18 cellular contexts compared by ENCODE assay signal in the genomic region with DNA sequence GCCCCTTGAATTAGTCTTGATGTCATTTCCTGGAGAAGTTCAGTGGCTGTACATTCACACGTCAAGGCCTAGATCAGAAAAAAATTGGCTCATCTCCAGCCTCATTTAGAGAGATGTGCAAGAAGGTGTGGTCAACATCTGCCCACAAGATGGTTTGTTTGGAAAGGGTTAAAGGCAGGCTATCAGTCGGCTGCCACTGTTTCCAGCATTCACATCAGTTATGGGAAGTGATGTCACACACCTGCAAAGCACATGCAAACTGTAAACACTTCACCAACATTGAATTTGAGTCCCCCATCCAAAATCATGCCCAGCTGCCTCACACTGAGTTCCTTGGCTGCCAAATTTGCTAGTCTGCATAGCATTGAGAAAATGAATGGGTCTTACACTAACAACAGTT.
"Had no signal": no experiment of that assay in that cellular context is flagged by ENCODE, and none has a peak within 500 bp of the region (broad histone marks: within the 10 kb centered on the region; RNA-seq: fewer than 3 reads in every experiment).

No MANE protein-coding gene starts in this region.

- H3K4me3 Mint-ChIP-seq: activated naive CD8-positive, alpha-beta T cell treated with anti-CD3 and anti-CD28 coated beads for 36 hours; activated T-cell treated with anti-CD3 and anti-CD28 coated beads, Interleukin-2, amount 50 U/mL, for 4 hours; memory B cell; nephron; stimulated activated effector memory CD8-positive, alpha-beta T cell treated with anti-CD3 and anti-CD28 coated beads, Interleukin-12 subunit alpha, Interleukin-12 subunit beta, amount 100 ng/mL, for 72 hours had no signal

- H2AFZ ChIP-seq: hepatocyte had no signal

- H3K27ac ChIP-seq: brain microvascular endothelial cell, hepatocyte, left ventricle myocardium inferior, prostate gland, right lobe of liver, tibial nerve, vagina had no signal

- H3K4me3 ChIP-seq: hepatocyte, left ventricle myocardium inferior, prostate gland, right lobe of liver, tibial nerve, vagina had no signal

- ATAC-seq: activated T-cell treated with anti-CD3 and anti-CD28 coated beads, Interleukin-2, amount 50 U/mL, for 4 hours; right lobe of liver; stimulated activated effector memory CD8-positive, alpha-beta T cell treated with anti-CD3 and anti-CD28 coated beads, Interleukin-12 subunit alpha, Interleukin-12 subunit beta, amount 100 ng/mL, for 72 hours had no signal

- H3K36me3 ChIP-seq: brain microvascular endothelial cell, left ventricle myocardium inferior, prostate gland, right lobe of liver, tibial nerve, vagina had no signal

- DNase-seq: activated CD4-positive, alpha-beta T cell treated with anti-CD3 and anti-CD28 coated beads for 1 hour; activated CD4-positive, alpha-beta T cell treated with anti-CD3 and anti-CD28 coated beads, Interleukin-2, amount 50 U/mL, for 48 hours; activated gamma-delta T cell; activated naive CD8-positive, alpha-beta T cell treated with anti-CD3 and anti-CD28 coated beads for 36 hours; activated T-cell treated with anti-CD3 and anti-CD28 coated beads, Interleukin-2, amount 50 U/mL, for 4 hours; brain microvascular endothelial cell; effector memory CD4-positive, alpha-beta T cell; kidney; left ventricle myocardium inferior; occipital lobe; right lobe of liver had no signal

- H3K27me3 ChIP-seq: brain microvascular endothelial cell, hepatocyte, right lobe of liver, tibial nerve, vagina had no signal

- H3K9me3 ChIP-seq: left ventricle myocardium inferior, prostate gland, right lobe of liver, tibial nerve, vagina had no signal

- H3K4me2 ChIP-seq: hepatocyte had no signal

- H3K79me2 ChIP-seq: hepatocyte had no signal

- H3K4me1 Mint-ChIP-seq: activated naive CD8-positive, alpha-beta T cell treated with anti-CD3 and anti-CD28 coated beads for 36 hours; memory B cell; nephron; stimulated activated effector memory CD8-positive, alpha-beta T cell treated with anti-CD3 and anti-CD28 coated beads, Interleukin-12 subunit alpha, Interleukin-12 subunit beta, amount 100 ng/mL, for 72 hours had no signal

- H3K27me3 Mint-ChIP-seq: activated naive CD8-positive, alpha-beta T cell treated with anti-CD3 and anti-CD28 coated beads for 36 hours; memory B cell had no signal

- H3K4me1 ChIP-seq: left ventricle myocardium inferior, prostate gland, right lobe of liver, vagina had no signal

- H3K9me3 Mint-ChIP-seq: memory B cell, nephron had no signal

- H3K27ac Mint-ChIP-seq: activated naive CD8-positive, alpha-beta T cell treated with anti-CD3 and anti-CD28 coated beads for 36 hours; memory B cell; nephron; stimulated activated effector memory CD8-positive, alpha-beta T cell treated with anti-CD3 and anti-CD28 coated beads, Interleukin-12 subunit alpha, Interleukin-12 subunit beta, amount 100 ng/mL, for 72 hours had no signal

- H3K36me3 Mint-ChIP-seq: activated naive CD8-positive, alpha-beta T cell treated with anti-CD3 and anti-CD28 coated beads for 36 hours; memory B cell; stimulated activated effector memory CD8-positive, alpha-beta T cell treated with anti-CD3 and anti-CD28 coated beads, Interleukin-12 subunit alpha, Interleukin-12 subunit beta, amount 100 ng/mL, for 72 hours had no signal
